Comparison of ENCODE assay signal across 19 cellular contexts in genomic region chr16:73304008-73304814, GRCh38.
DNase-seq lines count a peak whose midpoint lies in the region; ATAC-seq and TF ChIP-seq lines count a peak whose summit lies in the region.
"Had no signal": no experiment of that assay in that cellular context is flagged by ENCODE, and none has a peak within 500 bp of the region (broad histone marks: within the 10 kb centered on the region; RNA-seq: fewer than 3 reads in every experiment).

No MANE protein-coding gene starts in this region.

- 36% methylated on average over 11 of the region's 15 CpGs for WGBS in SK-N-SH (ENCODE audit: low lambda C conversion rate)
- WGBS in suprapubic skin = 26% methylated on average over 15 of the region's 15 CpGs

- no peak overlapping the region for H3K4me3 Mint-ChIP-seq in IgD-negative memory B cell
- H3K4me3 Mint-ChIP-seq: HFFc6 had no signal

- no peak for TF ChIP-seq POLR2A in suprapubic skin (IDR thresholded peaks at IDR 0.05)

- peak overlapping the region in 2 of 3 donors; percentile 60 to 68 for H3K27ac Mint-ChIP-seq in IgD-negative memory B cell
- H3K27ac Mint-ChIP-seq: HFFc6 had no signal

- H3K4me1 ChIP-seq in BE2C = peaks cover 28% of the 10 kb centered on the region
- peaks cover 0 to 14% of the 10 kb centered on the region in 2 experiments; a peak in 2 of 4 replicates for H3K4me1 ChIP-seq in SK-N-SH (ENCODE audit: control insufficient read depth in 1 of 2, insufficient read depth in 2 of 2, low read depth in 1 of 2, low read length in 1 of 2)
- H3K4me1 ChIP-seq in suprapubic skin = no peaks in the 10 kb centered on the region

- peaks cover 1% of the 10 kb centered on the region for H3K27me3 Mint-ChIP-seq in IgD-negative memory B cell

- H3K9me3 ChIP-seq in BE2C (no peaks in the 10 kb centered on the region), SK-N-SH (no peaks in the 10 kb centered on the region), neural cell (ENCODE audit: low read length) (no peaks in the 10 kb centered on the region), suprapubic skin (no peaks in the 10 kb centered on the region)
- H3K9me3 ChIP-seq: BLaER1 treated with 17β-estradiol and CSF1 and Interleukin-3, amounts not matched to agents 10 nM and 100 nM had no signal

- DNase-seq in BE2C = peak; percentile 92
- DNase-seq in SK-N-SH = peak; percentile 84
- no peak for DNase-seq in activated effector memory CD4-positive, alpha-beta T cell treated with anti-CD3 and anti-CD28 coated beads, Interleukin-2, amount 50 U/mL, for 16 hours
- no peak for DNase-seq in suprapubic skin (ENCODE audit: low spot score in 2 of 2)
- no peak for DNase-seq in activated T-cell treated with anti-CD3 and anti-CD28 coated beads for 4 hours
- DNase-seq: 8988T, DMS153, HFFc6, KG1, MM.1S, NCI-H1105, NCI-H1694 treated with DMSO at 0.1 percent for 48 hours, NCI-H510A, SIG-M5 had no signal

- H3K36me3 ChIP-seq in BE2C (no peaks in the 10 kb centered on the region), SK-N-SH (replicated peaks in 1 of 2; ENCODE audit: control insufficient read depth in 1 of 2, insufficient read depth in 2 of 2, low read length in 1 of 2) (no peaks in the 10 kb centered on the region), neural cell (ENCODE audit: insufficient read depth, low read length) (no peaks in the 10 kb centered on the region), suprapubic skin (no peaks in the 10 kb centered on the region)
- H3K36me3 ChIP-seq: BLaER1 treated with 17β-estradiol and CSF1 and Interleukin-3, amounts not matched to agents 10 nM and 100 nM had no signal

- peak; percentile 24; the same call in 1 of the 2 replicates for TF ChIP-seq RAD21 in SK-N-SH (IDR thresholded peaks at IDR 0.05; ENCODE audit: low read length)
- TF ChIP-seq RAD21 in neural cell (conservative IDR thresholded peaks at IDR 0.05) = no peak

- H3K27me3 ChIP-seq in BE2C (no peaks in the 10 kb centered on the region), SK-N-SH (ENCODE audit: insufficient read depth) (no peaks in the 10 kb centered on the region; the same call in 1 of the 2 replicates), neural cell (ENCODE audit: insufficient read depth, low read depth, low read length) (no peaks in the 10 kb centered on the region), suprapubic skin (peaks cover 17% of the 10 kb centered on the region)
- H3K27me3 ChIP-seq: BLaER1 treated with 17β-estradiol and CSF1 and Interleukin-3, amounts not matched to agents 10 nM and 100 nM had no signal

- H3K9me2 ChIP-seq in SK-N-SH (no peaks in the 10 kb centered on the region), neural cell (ENCODE audit: insufficient read depth, low read length) (no peaks in the 10 kb centered on the region)

- H3K9ac ChIP-seq in SK-N-SH (no peak overlapping the region), neural cell (ENCODE audit: low read length) (no peak overlapping the region)
- H3K9ac ChIP-seq: BLaER1 treated with 17β-estradiol and CSF1 and Interleukin-3, amounts not matched to agents 10 nM and 100 nM had no signal

- H3K27ac ChIP-seq in SK-N-SH (ENCODE audit: low read depth in 2 of 2, low read length in 1 of 2) (peak overlapping the region in 1 of 2 experiments; percentile 53; a peak in 1 of 4 replicates), neural cell (ENCODE audit: low read length) (peak overlapping the region; percentile 51), suprapubic skin (no peak overlapping the region)
- H3K27ac ChIP-seq: BLaER1 treated with 17β-estradiol and CSF1 and Interleukin-3, amounts not matched to agents 10 nM and 100 nM; HL-60 had no signal

- no peak for ATAC-seq in HG03196 (IDR thresholded peaks at IDR 0.05; ENCODE audit: unreplicated experiment)

- no peaks in the 10 kb centered on the region for H3K36me3 Mint-ChIP-seq in IgD-negative memory B cell

- TF ChIP-seq CTCF in BE2C (IDR thresholded peaks at IDR 0.05; ENCODE audit: low read depth, low read length) = no peak
- TF ChIP-seq CTCF in SK-N-SH (IDR thresholded peaks at IDR 0.05) = no peak
- TF ChIP-seq CTCF in neural cell (IDR thresholded peaks at IDR 0.05; ENCODE audit: poor library complexity, severe bottlenecking) = no peak
- no peak for TF ChIP-seq CTCF in suprapubic skin (IDR thresholded peaks at IDR 0.05)

- no peaks in the 10 kb centered on the region for H4K20me1 ChIP-seq in SK-N-SH (ENCODE audit: insufficient read depth)
- no peaks in the 10 kb centered on the region for H4K20me1 ChIP-seq in neural cell (ENCODE audit: insufficient read depth)
- H4K20me1 ChIP-seq: BLaER1 treated with 17β-estradiol and CSF1 and Interleukin-3, amounts not matched to agents 10 nM and 100 nM had no signal

- H2AFZ ChIP-seq in SK-N-SH (ENCODE audit: low read depth) (no peak overlapping the region), neural cell (ENCODE audit: low read depth, low read length) (no peak overlapping the region)

- TF ChIP-seq EP300 in SK-N-SH (IDR thresholded peaks at IDR 0.05; ENCODE audit: borderline replicate concordance in 1 of 2, low read depth in 1 of 2, low read length in 1 of 2) (peak in 1 of 2 experiments; percentile 64; a peak in 1 of 4 replicates), neural cell (conservative IDR thresholded peaks at IDR 0.05; ENCODE audit: poor library complexity, severe bottlenecking) (no peak), suprapubic skin (IDR thresholded peaks at IDR 0.05) (no peak)

- H3K79me2 ChIP-seq in SK-N-SH (ENCODE audit: insufficient read depth) (no peaks in the 10 kb centered on the region), neural cell (replicated peaks; ENCODE audit: insufficient read depth, low read length) (no peaks in the 10 kb centered on the region)

- peak overlapping the region; percentile 44 for H3K4me3 ChIP-seq in BE2C (ENCODE audit: low read depth, low read length)
- no peak overlapping the region for H3K4me3 ChIP-seq in SK-N-SH (ENCODE audit: low read depth in 2 of 2, low read length in 1 of 2)
- H3K4me3 ChIP-seq in neural cell (ENCODE audit: low read length) = no peak overlapping the region
- H3K4me3 ChIP-seq in suprapubic skin = no peak overlapping the region
- H3K4me3 ChIP-seq: BLaER1 treated with 17β-estradiol and CSF1 and Interleukin-3, amounts not matched to agents 10 nM and 100 nM had no signal

- H3K4me2 ChIP-seq in SK-N-SH = no peak overlapping the region
- H3K4me2 ChIP-seq in neural cell (ENCODE audit: low read length) = no peak overlapping the region

- POLR2A ChIA-PET in SK-N-SH (lab: Yijun Ruan, JAX) = no interaction called here

- H3K4me1 Mint-ChIP-seq in IgD-negative memory B cell = peaks cover 0 to 3% (median 0%) of the 10 kb centered on the region in 3 donors

- CTCF ChIA-PET in SK-N-SH (lab: Yijun Ruan, JAX) = interaction anchor here (1.2 to 1.5 kb wide), 3 partner anchors 21 to 121 kb away, joined by 3 to 4 read pairs (median 3); no protein-coding TSS in a partner anchor

- H3F3A ChIP-seq in SK-N-SH (replicated peaks; ENCODE audit: insufficient read depth) (no peaks in the 10 kb centered on the region), neural cell (ENCODE audit: insufficient read depth, low read length, poor library complexity, severe bottlenecking) (peaks cover 2% of the 10 kb centered on the region)

- no peaks in the 10 kb centered on the region for H3K9me3 Mint-ChIP-seq in IgD-negative memory B cell
- H3K9me3 Mint-ChIP-seq: HFFc6 had no signal

TF ChIP-seq in SK-N-SH, 30 proteins besides CTCF, POLR2A, EP300 and RAD21:
- no peak for TF ChIP-seq YY1 (IDR thresholded peaks at IDR 0.05; ENCODE audit: low read depth)
- peak; percentile 96 for TF ChIP-seq GATA2 (CRISPR knock-in tag; IDR thresholded peaks at IDR 0.05)
- peak; percentile 16; the same call in 1 of the 2 replicates for TF ChIP-seq TCF12 (IDR thresholded peaks at IDR 0.05)
- TF ChIP-seq MXI1 (IDR thresholded peaks at IDR 0.05; ENCODE audit: low read depth, low read length) = peak; percentile 63; the same call in 1 of the 2 replicates
- peak; percentile 85 for TF ChIP-seq CHD2 (IDR thresholded peaks at IDR 0.05; ENCODE audit: low read length, partially characterized antibody)
- TF ChIP-seq RCOR1 (IDR thresholded peaks at IDR 0.05; ENCODE audit: low read length) = 0 out of 2 replicates have a peak, but pooled peaks have one; percentile 64
- peak; percentile 72 for TF ChIP-seq FOXJ3 (CRISPR knock-in tag; IDR thresholded peaks at IDR 0.05)
- TF ChIP-seq TAF1 (IDR thresholded peaks at IDR 0.05; ENCODE audit: borderline replicate concordance, low read depth, low read length) = no peak
- TF ChIP-seq NRF1 (IDR thresholded peaks at IDR 0.05; ENCODE audit: low read depth, low read length) = peak; percentile 24; the same call in 1 of the 2 replicates

TF ChIP-seq in neural cell, 6 proteins besides CTCF, POLR2A, EP300 and RAD21:
- TF ChIP-seq SMC3 (conservative IDR thresholded peaks at IDR 0.05; ENCODE audit: poor library complexity) (no peak), MXI1 (conservative IDR thresholded peaks at IDR 0.05; ENCODE audit: poor library complexity, severe bottlenecking) (no peak), EZH2 (IDR thresholded peaks at IDR 0.05; ENCODE audit: borderline replicate concordance, insufficient read depth, low read length, poor library complexity, severe bottlenecking) (no peak)

Comparison
In these comparisons a context has a peak if more than half of its experiments do, and no peak if none do; other contexts are left out.
1. DNase-seq: peak in BE2C (single experiment) and SK-N-SH (single experiment); none in activated effector memory CD4-positive, alpha-beta T cell treated with anti-CD3 and anti-CD28 coated beads, Interleukin-2, amount 50 U/mL, for 16 hours (single experiment), suprapubic skin (0 of 2) and activated T-cell treated with anti-CD3 and anti-CD28 coated beads for 4 hours (single experiment).